Comparison of ENCODE assay signal across 16 cellular contexts in the genomic region with DNA sequence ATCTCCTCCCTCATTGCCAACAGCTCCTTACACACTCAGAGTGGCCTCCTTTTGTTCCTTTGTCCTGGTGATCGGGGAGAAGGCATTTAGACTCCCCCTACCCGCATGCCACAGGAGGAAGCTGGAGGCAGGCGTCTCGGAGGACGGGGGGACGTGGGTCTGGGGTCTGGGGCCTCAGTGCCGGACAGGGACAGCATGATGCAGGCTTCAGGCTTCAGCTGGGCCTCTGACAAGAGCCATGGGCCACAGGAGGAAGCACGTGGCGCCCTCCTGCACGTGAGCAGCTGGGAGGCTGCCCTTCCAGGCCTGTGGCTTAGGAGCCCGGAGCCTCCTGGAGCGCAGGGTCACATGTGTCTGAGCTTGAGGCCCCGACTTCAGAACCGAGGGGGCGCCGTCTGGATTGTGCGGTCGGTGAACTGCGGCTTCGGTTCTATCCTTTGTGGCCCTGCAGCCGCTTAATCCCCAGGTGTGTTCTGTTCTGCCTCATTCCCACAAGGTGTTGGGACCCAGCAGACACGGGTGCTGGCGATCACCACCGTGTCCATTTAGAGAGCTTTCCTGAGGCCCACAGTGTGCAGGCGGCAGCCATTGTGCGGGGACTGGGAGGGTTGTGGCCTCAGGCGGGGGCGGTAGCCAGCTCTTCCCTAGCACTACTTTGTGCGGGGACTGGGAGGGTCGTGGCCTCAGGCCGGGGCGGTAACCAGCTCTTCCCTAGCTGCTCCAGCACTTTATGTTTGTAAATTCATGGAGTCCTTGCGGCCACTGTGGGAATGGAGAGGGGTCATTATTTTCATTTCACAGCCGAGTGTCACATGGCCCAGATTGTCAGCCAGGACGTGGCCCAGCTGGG.
DNase-seq lines count a peak whose midpoint lies in the region; ATAC-seq and TF ChIP-seq lines count a peak whose summit lies in the region.
"Had no signal": no experiment of that assay in that cellular context is flagged by ENCODE, and none has a peak within 500 bp of the region (broad histone marks: within the 10 kb centered on the region; RNA-seq: fewer than 3 reads in every experiment).

No MANE protein-coding gene starts in this region.

- H3K4me1 ChIP-seq in cardiac muscle cell (ENCODE audit: low read depth) (no peaks in the 10 kb centered on the region), upper lobe of right lung (peaks cover 8% of the 10 kb centered on the region), thyroid gland (peaks cover 0 to 6% of the 10 kb centered on the region in 2 donors)

- H3K27me3 ChIP-seq in cardiac muscle cell: no peaks in the 10 kb centered on the region
- no peaks in the 10 kb centered on the region for H3K27me3 ChIP-seq in neural cell (ENCODE audit: insufficient read depth, low read depth, low read length)
- no peaks in the 10 kb centered on the region for H3K27me3 ChIP-seq in upper lobe of right lung
- no peaks in the 10 kb centered on the region for H3K27me3 ChIP-seq in thyroid gland
- H3K27me3 ChIP-seq: body of pancreas, SJSA1 had no signal

- peak overlapping the region; percentile 43 for H3K27ac ChIP-seq in cardiac muscle cell
- H3K27ac ChIP-seq in neural cell (ENCODE audit: low read length): no peak overlapping the region
- no peak overlapping the region for H3K27ac ChIP-seq in upper lobe of right lung
- H3K27ac ChIP-seq in thyroid gland: no peak overlapping the region
- H3K27ac ChIP-seq: body of pancreas, SJSA1 had no signal

- no peak for TF ChIP-seq POLR2A in thyroid gland (IDR thresholded peaks at IDR 0.05)

- H3K4me1 Mint-ChIP-seq in activated B cell treated with CpG ODN at 0.5 μM for 24 hours: peaks cover 15% of the 10 kb centered on the region
- H3K4me1 Mint-ChIP-seq: mesothelial cell of epicardium had no signal

- peak overlapping the region; percentile 14 for H2AFZ ChIP-seq in neural cell (ENCODE audit: low read depth, low read length)

- H3K27me3 Mint-ChIP-seq in activated B cell treated with CpG ODN at 0.5 μM for 24 hours: peaks cover 8% of the 10 kb centered on the region
- H3K27me3 Mint-ChIP-seq: activated CD4-positive, alpha-beta T cell treated with anti-CD3 and anti-CD28 coated beads for 36 hours had no signal

- H3F3A ChIP-seq in neural cell (ENCODE audit: insufficient read depth, low read length, poor library complexity, severe bottlenecking): no peaks in the 10 kb centered on the region

- no peaks in the 10 kb centered on the region for H3K79me2 ChIP-seq in neural cell (replicated peaks; ENCODE audit: insufficient read depth, low read length)

- no peak overlapping the region for H3K27ac Mint-ChIP-seq in activated B cell treated with CpG ODN at 0.5 μM for 24 hours
- H3K27ac Mint-ChIP-seq: activated CD4-positive, alpha-beta T cell treated with anti-CD3 and anti-CD28 coated beads for 36 hours; mesothelial cell of epicardium; nephron progenitor cell had no signal

- no peak overlapping the region for H3K4me2 ChIP-seq in neural cell (ENCODE audit: low read length)

- peaks cover 7% of the 10 kb centered on the region for H3K36me3 ChIP-seq in cardiac muscle cell
- no peaks in the 10 kb centered on the region for H3K36me3 ChIP-seq in neural cell (ENCODE audit: insufficient read depth, low read length)
- H3K36me3 ChIP-seq in upper lobe of right lung: no peaks in the 10 kb centered on the region
- no peaks in the 10 kb centered on the region for H3K36me3 ChIP-seq in thyroid gland
- H3K36me3 ChIP-seq: esophagus squamous epithelium, SJSA1 had no signal

- WGBS in thyroid gland, 2 donors: 90 to 94% methylated on average over 21 to 27 of the region's 35 CpGs

- no peak for TF ChIP-seq RAD21 in neural cell (conservative IDR thresholded peaks at IDR 0.05)

- TF ChIP-seq CTCF in activated B cell treated with CpG ODN at 0.5 μM for 24 hours (IDR thresholded peaks at IDR 0.05): no peak
- TF ChIP-seq CTCF in cardiac muscle cell (IDR thresholded peaks at IDR 0.05; ENCODE audit: low read depth, low read length): no peak
- TF ChIP-seq CTCF in neural cell (IDR thresholded peaks at IDR 0.05; ENCODE audit: poor library complexity, severe bottlenecking): no peak
- TF ChIP-seq CTCF in upper lobe of right lung (IDR thresholded peaks at IDR 0.05): no peak
- no peak for TF ChIP-seq CTCF in thyroid gland (IDR thresholded peaks at IDR 0.05)

- no peaks in the 10 kb centered on the region for H3K9me3 ChIP-seq in cardiac muscle cell (ENCODE audit: low read depth)
- H3K9me3 ChIP-seq in neural cell (ENCODE audit: low read length): no peaks in the 10 kb centered on the region
- no peaks in the 10 kb centered on the region for H3K9me3 ChIP-seq in upper lobe of right lung
- H3K9me3 ChIP-seq in thyroid gland: no peaks in the 10 kb centered on the region
- H3K9me3 ChIP-seq: body of pancreas, esophagus squamous epithelium, SJSA1 had no signal

- CTCF ChIA-PET in activated B cell treated with CpG ODN at 0.5 μM for 24 hours (lab: Charles Lee): interaction anchor here (0.9 to 4.1 kb wide), 13 partner anchors 8 to 727 kb away, joined by 3 to 43 read pairs (median 5); no protein-coding TSS in a partner anchor

- peak; percentile 11 for DNase-seq in activated B cell treated with CpG ODN at 0.5 μM for 24 hours
- DNase-seq in cardiac muscle cell (ENCODE audit: low read depth in 1 of 2, low spot score in 1 of 2): no peak
- peak; percentile 52 for DNase-seq in upper lobe of right lung
- no peak for DNase-seq in thyroid gland
- DNase-seq in activated CD4-positive, alpha-beta T cell treated with anti-CD3 and anti-CD28 coated beads for 4 hours: no peak
- DNase-seq in NCI-H2029 treated with DMSO at 0.1 percent for 48 hours (lab: John Stamatoyannopoulos, UW): no peak
- no peak for DNase-seq in NCI-H510A (lab: John Stamatoyannopoulos, UW)
- DNase-seq: esophagus squamous epithelium had no signal

- H4K20me1 ChIP-seq in neural cell (ENCODE audit: insufficient read depth): no peaks in the 10 kb centered on the region

- H3K9me3 Mint-ChIP-seq in activated B cell treated with CpG ODN at 0.5 μM for 24 hours: no peaks in the 10 kb centered on the region
- H3K9me3 Mint-ChIP-seq: immature natural killer cell, mesothelial cell of epicardium, nephron progenitor cell had no signal

- TF ChIP-seq EP300 in neural cell (conservative IDR thresholded peaks at IDR 0.05; ENCODE audit: poor library complexity, severe bottlenecking): no peak

- H3K9me2 ChIP-seq in neural cell (ENCODE audit: insufficient read depth, low read length): no peaks in the 10 kb centered on the region

- no peak overlapping the region for H3K4me3 Mint-ChIP-seq in activated B cell treated with CpG ODN at 0.5 μM for 24 hours
- H3K4me3 Mint-ChIP-seq: activated CD4-positive, alpha-beta T cell treated with anti-CD3 and anti-CD28 coated beads for 36 hours; mesothelial cell of epicardium; nephron progenitor cell had no signal

- ATAC-seq in activated B cell treated with CpG ODN at 0.5 μM for 24 hours (ENCODE audit: low read depth) (no peak), upper lobe of right lung (no peak)

- H3K36me3 Mint-ChIP-seq in activated B cell treated with CpG ODN at 0.5 μM for 24 hours (ENCODE audit: low read depth): no peaks in the 10 kb centered on the region
- H3K36me3 Mint-ChIP-seq: immature natural killer cell, mesothelial cell of epicardium had no signal

- H3K9ac ChIP-seq in neural cell (ENCODE audit: low read length): peak overlapping the region; percentile 46

- POLR2A ChIA-PET in activated B cell treated with CpG ODN at 0.5 μM for 24 hours (lab: Charles Lee): interaction anchor here (0.8 kb wide), 1 partner anchor 29 kb away, joined by 3 read pairs; no protein-coding TSS in a partner anchor

- intact Hi-C loops in activated B cell treated with CpG ODN at 0.5 μM for 24 hours (cut with micrococcal nuclease): loop anchor here (1.0 to 10.0 kb wide), 5 partner anchors 28 to 897 kb away; no protein-coding TSS in a partner anchor
- intact Hi-C loops in upper lobe of right lung (cut with DNase I): no loop called here
- intact Hi-C loops in thyroid gland (cut with DNase I): loop anchor here (10.0 kb wide), 1 partner anchor 351 kb away; no protein-coding TSS in a partner anchor

- H3K4me3 ChIP-seq in cardiac muscle cell: no peak overlapping the region
- H3K4me3 ChIP-seq in neural cell (ENCODE audit: low read length): no peak overlapping the region
- no peak overlapping the region for H3K4me3 ChIP-seq in upper lobe of right lung
- H3K4me3 ChIP-seq in thyroid gland (replicated peaks in 1 of 3): no peak overlapping the region
- H3K4me3 ChIP-seq: body of pancreas, esophagus squamous epithelium, GM12878, SJSA1 had no signal

TF ChIP-seq in neural cell, 6 proteins besides CTCF, POLR2A, EP300 and RAD21:
- TF ChIP-seq POLR2AphosphoS5 (IDR thresholded peaks at IDR 0.05) (no peak), TAF1 (IDR thresholded peaks at IDR 0.05; ENCODE audit: low read depth) (no peak), SMC3 (conservative IDR thresholded peaks at IDR 0.05; ENCODE audit: poor library complexity) (no peak), EZH2 (IDR thresholded peaks at IDR 0.05; ENCODE audit: borderline replicate concordance, insufficient read depth, low read length, poor library complexity, severe bottlenecking) (no peak), MXI1 (conservative IDR thresholded peaks at IDR 0.05; ENCODE audit: poor library complexity, severe bottlenecking) (no peak)
- TF ChIP-seq, protein P1, sequence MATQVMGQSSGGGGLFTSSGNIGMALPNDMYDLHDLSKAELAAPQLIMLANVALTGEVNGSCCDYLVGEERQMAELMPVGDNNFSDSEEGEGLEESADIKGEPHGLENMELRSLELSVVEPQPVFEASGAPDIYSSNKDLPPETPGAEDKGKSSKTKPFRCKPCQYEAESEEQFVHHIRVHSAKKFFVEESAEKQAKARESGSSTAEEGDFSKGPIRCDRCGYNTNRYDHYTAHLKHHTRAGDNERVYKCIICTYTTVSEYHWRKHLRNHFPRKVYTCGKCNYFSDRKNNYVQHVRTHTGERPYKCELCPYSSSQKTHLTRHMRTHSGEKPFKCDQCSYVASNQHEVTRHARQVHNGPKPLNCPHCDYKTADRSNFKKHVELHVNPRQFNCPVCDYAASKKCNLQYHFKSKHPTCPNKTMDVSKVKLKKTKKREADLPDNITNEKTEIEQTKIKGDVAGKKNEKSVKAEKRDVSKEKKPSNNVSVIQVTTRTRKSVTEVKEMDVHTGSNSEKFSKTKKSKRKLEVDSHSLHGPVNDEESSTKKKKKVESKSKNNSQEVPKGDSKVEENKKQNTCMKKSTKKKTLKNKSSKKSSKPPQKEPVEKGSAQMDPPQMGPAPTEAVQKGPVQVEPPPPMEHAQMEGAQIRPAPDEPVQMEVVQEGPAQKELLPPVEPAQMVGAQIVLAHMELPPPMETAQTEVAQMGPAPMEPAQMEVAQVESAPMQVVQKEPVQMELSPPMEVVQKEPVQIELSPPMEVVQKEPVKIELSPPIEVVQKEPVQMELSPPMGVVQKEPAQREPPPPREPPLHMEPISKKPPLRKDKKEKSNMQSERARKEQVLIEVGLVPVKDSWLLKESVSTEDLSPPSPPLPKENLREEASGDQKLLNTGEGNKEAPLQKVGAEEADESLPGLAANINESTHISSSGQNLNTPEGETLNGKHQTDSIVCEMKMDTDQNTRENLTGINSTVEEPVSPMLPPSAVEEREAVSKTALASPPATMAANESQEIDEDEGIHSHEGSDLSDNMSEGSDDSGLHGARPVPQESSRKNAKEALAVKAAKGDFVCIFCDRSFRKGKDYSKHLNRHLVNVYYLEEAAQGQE (IDR thresholded peaks at IDR 0.05; ENCODE audit: borderline replicate concordance): no peak

Comparison
In these comparisons a context has a peak if more than half of its experiments do, and no peak if none do; other contexts are left out.
1. DNase-seq: peak in activated B cell treated with CpG ODN at 0.5 μM for 24 hours (single experiment) and upper lobe of right lung (single experiment); none in cardiac muscle cell (0 of 2), thyroid gland (0 of 2), activated CD4-positive, alpha-beta T cell treated with anti-CD3 and anti-CD28 coated beads for 4 hours (0 of 2), NCI-H2029 treated with DMSO at 0.1 percent for 48 hours (single experiment) and NCI-H510A (single experiment).